ENCODE assay signal across 17 cellular contexts in genomic region chr6:150568560-150568959, GRCh38. TPM values are rescaled to one million over a fixed set of nuclear protein-coding genes. Genes with fewer than 3 reads are reported as not detected.
DNase-seq lines count a peak whose midpoint lies in the region; TF ChIP-seq lines count a peak whose summit lies in the region.
"Had no signal": no experiment of that assay in that cellular context is flagged by ENCODE, and none has a peak within 500 bp of the region (broad histone marks: within the 10 kb centered on the region; RNA-seq: fewer than 3 reads in every experiment).

No MANE protein-coding gene starts in this region.

- peaks cover 44% of the 10 kb centered on the region for H3K4me1 Mint-ChIP-seq in nephron
- H3K4me1 Mint-ChIP-seq in activated T-cell treated with anti-CD3 and anti-CD28 coated beads, Interleukin-2, amount 50 U/mL, for 24 hours (ENCODE audit: low read depth): no peaks in the 10 kb centered on the region
- H3K4me1 Mint-ChIP-seq: CD4-positive, CD25-positive, alpha-beta regulatory T cell had no signal

- 74% methylated on average over 3 of the region's 3 CpGs for WGBS in hepatocyte (ENCODE audit: low lambda C conversion rate, missing lambda C conversion rate)

- H4K20me1 ChIP-seq in hepatocyte (ENCODE audit: insufficient read depth, poor library complexity, severe bottlenecking): no peaks in the 10 kb centered on the region
- H4K20me1 ChIP-seq: BLaER1 had no signal

- H3K27me3 ChIP-seq in A673 (replicated peaks; ENCODE audit: insufficient read depth, low read depth, low read length, poor library complexity): no peaks in the 10 kb centered on the region
- H3K27me3 ChIP-seq in hepatocyte: no peaks in the 10 kb centered on the region
- H3K27me3 ChIP-seq: BLaER1 had no signal

- DNase-seq in A673 (ENCODE audit: low spot score) (no peak), hepatocyte (ENCODE audit: low spot score) (no peak), GM19238 (ENCODE audit: insufficient read length, low spot score) (no peak), NCI-H1694 (lab: John Stamatoyannopoulos, UW) (no peak)
- no peak for DNase-seq in activated T-cell treated with anti-CD3 and anti-CD28 coated beads, Interleukin-2, amount 50 U/mL, for 24 hours
- DNase-seq: Caco-2; CD4-positive, CD25-positive, alpha-beta regulatory T cell; CD8-positive, alpha-beta T cell; DMS79; GDM1; H9 had no signal

- peak overlapping the region; percentile 54 for H3K27ac ChIP-seq in A673 (ENCODE audit: low read depth, low read length, poor library complexity, severe bottlenecking)
- H3K27ac ChIP-seq in hepatocyte: peak overlapping the region; percentile 34
- H3K27ac ChIP-seq: BLaER1, C4-2B had no signal

- H3K9me3 ChIP-seq in A673 (ENCODE audit: low read depth, low read length, poor library complexity, severe bottlenecking) (no peaks in the 10 kb centered on the region), hepatocyte (ENCODE audit: low read depth) (no peaks in the 10 kb centered on the region)
- H3K9me3 ChIP-seq: BLaER1, Caco-2 had no signal

- H3K4me3 ChIP-seq in A673 (ENCODE audit: low read depth, low read length, poor library complexity, severe bottlenecking) (no peak overlapping the region), hepatocyte (no peak overlapping the region)
- H3K4me3 ChIP-seq: BLaER1, GM12878, GM23338 had no signal

- no peak overlapping the region for H2AFZ ChIP-seq in hepatocyte
- H2AFZ ChIP-seq: GM23338 had no signal

- H3K36me3 ChIP-seq in A673 (ENCODE audit: insufficient read depth, low read length, poor library complexity, severe bottlenecking): no peaks in the 10 kb centered on the region
- H3K36me3 ChIP-seq in hepatocyte (replicated peaks; ENCODE audit: insufficient read depth, low read depth): no peaks in the 10 kb centered on the region
- H3K36me3 ChIP-seq: BLaER1 had no signal

- CTCF ChIA-PET in A673 (lab: Charles Lee): no interaction called here

- TF ChIP-seq CTCF in A673 (conservative IDR thresholded peaks at IDR 0.05; ENCODE audit: low read depth, low read length): no peak
- TF ChIP-seq CTCF in hepatocyte (IDR thresholded peaks at IDR 0.05; ENCODE audit: poor library complexity): no peak
- TF ChIP-seq CTCF in nephron (IDR thresholded peaks at IDR 0.05; ENCODE audit: unreplicated experiment in 3 of 3): no peak

- no peaks in the 10 kb centered on the region for H3K36me3 Mint-ChIP-seq in nephron (ENCODE audit: low read depth)
- H3K36me3 Mint-ChIP-seq in activated T-cell treated with anti-CD3 and anti-CD28 coated beads, Interleukin-2, amount 50 U/mL, for 24 hours (ENCODE audit: low read depth): no peaks in the 10 kb centered on the region
- H3K36me3 Mint-ChIP-seq: CD4-positive, CD25-positive, alpha-beta regulatory T cell; CD8-positive, alpha-beta T cell had no signal

- H3K4me2 ChIP-seq in hepatocyte: peak overlapping the region; percentile 32
- H3K4me2 ChIP-seq: BLaER1, GM23338 had no signal

- intact Hi-C loops in A673 (cut with micrococcal nuclease; ENCODE audit: unreplicated experiment): no loop called here

- BruUV-seq in A673 (replicated peaks; lab: Mats Ljungman, UMichigan): no TSS peak

- POLR2A ChIA-PET in A673 (lab: Charles Lee; ENCODE audit: low non-redundant PET): no interaction called here

- peaks cover 7% of the 10 kb centered on the region for H3K27me3 Mint-ChIP-seq in nephron (ENCODE audit: low read depth)
- peaks cover 23% of the 10 kb centered on the region for H3K27me3 Mint-ChIP-seq in activated T-cell treated with anti-CD3 and anti-CD28 coated beads, Interleukin-2, amount 50 U/mL, for 24 hours

- H3K9me2 ChIP-seq in hepatocyte (replicated peaks; ENCODE audit: insufficient read depth): no peaks in the 10 kb centered on the region

- peak overlapping the region in 2 of 3 experiments; percentile 37 to 70 for H3K27ac Mint-ChIP-seq in nephron
- H3K27ac Mint-ChIP-seq in activated T-cell treated with anti-CD3 and anti-CD28 coated beads, Interleukin-2, amount 50 U/mL, for 24 hours: no peak overlapping the region
- H3K27ac Mint-ChIP-seq: B cell; CD4-positive, CD25-positive, alpha-beta regulatory T cell; CD8-positive, alpha-beta T cell; GM23338; H9 had no signal

- no peaks in the 10 kb centered on the region for H3K79me2 ChIP-seq in hepatocyte

- H3K9me3 Mint-ChIP-seq in nephron: no peaks in the 10 kb centered on the region
- H3K9me3 Mint-ChIP-seq in activated T-cell treated with anti-CD3 and anti-CD28 coated beads, Interleukin-2, amount 50 U/mL, for 24 hours: no peaks in the 10 kb centered on the region
- H3K9me3 Mint-ChIP-seq: CD8-positive, alpha-beta T cell; GM23338; H9 had no signal

- H3K4me1 ChIP-seq in A673 (ENCODE audit: insufficient read depth, low read length, poor library complexity, severe bottlenecking): peaks cover 18% of the 10 kb centered on the region
- peaks cover 38% of the 10 kb centered on the region for H3K4me1 ChIP-seq in hepatocyte (ENCODE audit: insufficient read depth)
- H3K4me1 ChIP-seq: BLaER1 had no signal

- H3K4me3 Mint-ChIP-seq in nephron: no peak overlapping the region
- no peak overlapping the region for H3K4me3 Mint-ChIP-seq in activated T-cell treated with anti-CD3 and anti-CD28 coated beads, Interleukin-2, amount 50 U/mL, for 24 hours
- H3K4me3 Mint-ChIP-seq: B cell; CD4-positive, CD25-positive, alpha-beta regulatory T cell; CD8-positive, alpha-beta T cell; GM23338; H9 had no signal

RNA-seq across cellular contexts. Expression of gene PLEKHG1, which starts 31.1 kb away (rescaled TPM):
- total RNA-seq in A673 (2021): 4.1 and 4.5 TPM in 2 replicates
- total RNA-seq in hepatocyte: 6.3 and 6.8 TPM in 2 replicates
- 5.6 and 6.3 TPM in 2 replicates for polyA plus RNA-seq in hepatocyte
